In genomic region chr14:102544745-102545460, GRCh38 we compare ENCODE assay signal across 1 cellular context.
A peak's percentile ranks its signal among the peaks of the same experiment; 100 is the strongest.
TF ChIP-seq lines count a peak whose summit lies in the region.

No MANE protein-coding gene starts in this region.

TF ChIP-seq in HepG2, 621 proteins besides CTCF, POLR2A, EP300 and RAD21 (continued from another document and continues in another):
- TF ChIP-seq DMTF1 (CRISPR knock-in tag; IDR thresholded peaks at IDR 0.05) (0 out of 2 replicates have a peak, but pooled peaks have one; percentile 32), ZMAT3 (CRISPR knock-in tag; conservative IDR thresholded peaks at IDR 0.05) (peak; percentile 39; the same call in 1 of the 2 replicates), ZNF230 (CRISPR knock-in tag; IDR thresholded peaks at IDR 0.05) (no peak), ERF (CRISPR knock-in tag; IDR thresholded peaks at IDR 0.05) (peak; percentile 5; the same call in 1 of the 2 replicates), DR1 (CRISPR knock-in tag; IDR thresholded peaks at IDR 0.05) (no peak), ZNF800 (CRISPR knock-in tag; IDR thresholded peaks at IDR 0.05) (no peak), HNRNPK (IDR thresholded peaks at IDR 0.05; ENCODE audit: low read depth, low read length, poor library complexity, severe bottlenecking) (peak; percentile 72), ZBTB2 (CRISPR knock-in tag; IDR thresholded peaks at IDR 0.05; ENCODE audit: low read depth) (0 out of 2 replicates have a peak, but pooled peaks have one; percentile 36), ADNP (CRISPR knock-in tag; IDR thresholded peaks at IDR 0.05) (peak; percentile 92), ZFP36 (IDR thresholded peaks at IDR 0.05; ENCODE audit: borderline replicate concordance, low read depth, low read length, partially characterized antibody) (no peak), AFF4 (CRISPR knock-in tag; IDR thresholded peaks at IDR 0.05) (no peak), ZBTB7B (CRISPR knock-in tag; IDR thresholded peaks at IDR 0.05) (0 out of 2 replicates have a peak, but pooled peaks have one; percentile 10), HNF4A (CRISPR knock-in tag; IDR thresholded peaks at IDR 0.05) (peak; percentile 72), MAZ (IDR thresholded peaks at IDR 0.05; ENCODE audit: borderline replicate concordance, low read depth, low read length) (no peak), MAZ (CRISPR knock-in tag; IDR thresholded peaks at IDR 0.05; ENCODE audit: low read depth) (peak; percentile 77), MED8 (CRISPR knock-in tag; IDR thresholded peaks at IDR 0.05; ENCODE audit: insufficient replicate concordance) (peak; percentile 47), ZMYM3 (CRISPR knock-in tag; IDR thresholded peaks at IDR 0.05) (peak; percentile 73), MXI1 (IDR thresholded peaks at IDR 0.05; ENCODE audit: borderline replicate concordance, low read depth, low read length) (0 out of 3 replicates have a peak, but pooled peaks have one; percentile 20), GPN1 (CRISPR knock-in tag; IDR thresholded peaks at IDR 0.05; ENCODE audit: borderline replicate concordance) (no peak), ZNF572 (CRISPR knock-in tag; IDR thresholded peaks at IDR 0.05) (no peak), CEBPB (IDR thresholded peaks at IDR 0.05; ENCODE audit: borderline replicate concordance, low read depth, low read length) (no peak), GMEB1 (CRISPR knock-in tag; IDR thresholded peaks at IDR 0.05; ENCODE audit: borderline replicate concordance) (peak; percentile 54; the same call in 1 of the 2 replicates), CBFB (CRISPR knock-in tag; IDR thresholded peaks at IDR 0.05) (no peak; the same call in 1 of the 2 replicates), NBN (conservative IDR thresholded peaks at IDR 0.05) (no peak), SALL1 (CRISPR knock-in tag; IDR thresholded peaks at IDR 0.05) (peak; percentile 44; the same call in 1 of the 2 replicates), ZFP91 (CRISPR knock-in tag; IDR thresholded peaks at IDR 0.05; ENCODE audit: borderline replicate concordance) (peak; percentile 55; the same call in 1 of the 2 replicates), ZNF253 (CRISPR knock-in tag; IDR thresholded peaks at IDR 0.05; ENCODE audit: borderline replicate concordance) (0 out of 2 replicates have a peak, but pooled peaks have one; percentile 44), SKIL (CRISPR knock-in tag; IDR thresholded peaks at IDR 0.05; ENCODE audit: borderline replicate concordance) (peak; percentile 41), NFE2L1 (CRISPR knock-in tag; IDR thresholded peaks at IDR 0.05; ENCODE audit: borderline replicate concordance) (no peak), TBX3 (IDR thresholded peaks at IDR 0.05; ENCODE audit: borderline replicate concordance) (no peak), MXD1 (CRISPR knock-in tag; IDR thresholded peaks at IDR 0.05) (peak; percentile 65; the same call in 1 of the 2 replicates), ZBTB20 (CRISPR knock-in tag; IDR thresholded peaks at IDR 0.05; ENCODE audit: borderline replicate concordance, low read depth) (peak; percentile 16; the same call in 1 of the 2 replicates), GZF1 (CRISPR knock-in tag; IDR thresholded peaks at IDR 0.05) (peak; percentile 16; the same call in 1 of the 2 replicates), ZFP82 (CRISPR knock-in tag; IDR thresholded peaks at IDR 0.05; ENCODE audit: borderline replicate concordance) (0 out of 2 replicates have a peak, but pooled peaks have one; percentile 42), HMGXB4 (CRISPR knock-in tag; IDR thresholded peaks at IDR 0.05; ENCODE audit: borderline replicate concordance in 1 of 2, low read depth in 1 of 2) (peak in 1 of 2 experiments; percentile 83; a peak in 2 of 4 replicates), LRRFIP1 (CRISPR knock-in tag; conservative IDR thresholded peaks at IDR 0.05) (no peak)
